ENCODE assay signal across 19 cellular contexts in genomic region chr2:2273421-2273820, GRCh38. TPM values are rescaled to one million over a fixed set of nuclear protein-coding genes. Genes with fewer than 3 reads are reported as not detected.
A peak's percentile ranks its signal among the peaks of the same experiment; 100 is the strongest.
DNase-seq lines count a peak whose midpoint lies in the region; ATAC-seq and TF ChIP-seq lines count a peak whose summit lies in the region.
"Had no signal": no experiment of that assay in that cellular context is flagged by ENCODE, and none has a peak within 500 bp of the region (broad histone marks: within the 10 kb centered on the region; RNA-seq: fewer than 3 reads in every experiment).

No MANE protein-coding gene starts in this region.

- no peak overlapping the region for H3K27ac ChIP-seq in lung (ENCODE audit: low read depth in 1 of 2, low read length in 1 of 2)
- H3K27ac ChIP-seq: GM23248 had no signal

- 0 out of 2 replicates have a peak, but pooled peaks cover 4% of the 10 kb centered on the region for H3K36me3 Mint-ChIP-seq in HFFc6 (ENCODE audit: low read depth)
- H3K36me3 Mint-ChIP-seq in osteocyte (ENCODE audit: unreplicated experiment) = no peaks in the 10 kb centered on the region
- H3K36me3 Mint-ChIP-seq in activated CD4-positive, alpha-beta T cell treated with anti-CD3 and anti-CD28 coated beads, Interleukin-2, amount 10 ng/mL, durations not matched to agents 24 days and 14 days (ENCODE audit: low read depth) = no peaks in the 10 kb centered on the region
- H3K36me3 Mint-ChIP-seq: CD4-positive, alpha-beta memory T cell had no signal

- H3K4me3 Mint-ChIP-seq in HFFc6 = no peak overlapping the region
- no peak overlapping the region for H3K4me3 Mint-ChIP-seq in osteocyte (ENCODE audit: unreplicated experiment)
- H3K4me3 Mint-ChIP-seq in activated CD4-positive, alpha-beta T cell treated with anti-CD3 and anti-CD28 coated beads, Interleukin-2, amount 10 ng/mL, durations not matched to agents 24 days and 14 days = no peak overlapping the region
- H3K4me3 Mint-ChIP-seq: CD4-positive, alpha-beta memory T cell had no signal

- intact Hi-C loops in activated CD4-positive, alpha-beta T cell treated with anti-CD3 and anti-CD28 coated beads, Interleukin-2, amount 10 ng/mL, durations not matched to agents 24 days and 14 days (cut with micrococcal nuclease) = no loop called here

- no peak overlapping the region for H3K4me3 ChIP-seq in lung
- H3K4me3 ChIP-seq: GM23248, HAP-1 had no signal

- ATAC-seq in lung (ENCODE audit: insufficient read depth, low FRiP score) = no peak
- ATAC-seq in GM19463 (IDR thresholded peaks at IDR 0.05; ENCODE audit: unreplicated experiment) = no peak

- H3K27ac Mint-ChIP-seq in HFFc6 (peak overlapping the region; percentile 92; the same call in 1 of the 2 replicates), osteocyte (ENCODE audit: unreplicated experiment) (no peak overlapping the region)
- no peak overlapping the region for H3K27ac Mint-ChIP-seq in activated CD4-positive, alpha-beta T cell treated with anti-CD3 and anti-CD28 coated beads, Interleukin-2, amount 10 ng/mL, durations not matched to agents 24 days and 14 days
- H3K27ac Mint-ChIP-seq: CD4-positive, alpha-beta memory T cell had no signal

- peaks cover 6% of the 10 kb centered on the region for H3K27me3 Mint-ChIP-seq in HFFc6 (ENCODE audit: insufficient read depth)
- no peaks in the 10 kb centered on the region for H3K27me3 Mint-ChIP-seq in osteocyte (ENCODE audit: unreplicated experiment)
- no peaks in the 10 kb centered on the region for H3K27me3 Mint-ChIP-seq in activated CD4-positive, alpha-beta T cell treated with anti-CD3 and anti-CD28 coated beads, Interleukin-2, amount 10 ng/mL, durations not matched to agents 24 days and 14 days

- TF ChIP-seq CTCF in HFFc6 (IDR thresholded peaks at IDR 0.05) (no peak), lung (IDR thresholded peaks at IDR 0.05; ENCODE audit: control extremely low read depth, extremely low read depth) (no peak), osteocyte (IDR thresholded peaks at IDR 0.05) (no peak)

- peaks cover 35% of the 10 kb centered on the region; the same call in 1 of the 2 replicates for H3K9me3 Mint-ChIP-seq in HFFc6
- H3K9me3 Mint-ChIP-seq in osteocyte (ENCODE audit: unreplicated experiment) = no peaks in the 10 kb centered on the region
- H3K9me3 Mint-ChIP-seq in activated CD4-positive, alpha-beta T cell treated with anti-CD3 and anti-CD28 coated beads, Interleukin-2, amount 10 ng/mL, durations not matched to agents 24 days and 14 days = no peaks in the 10 kb centered on the region
- H3K9me3 Mint-ChIP-seq: CD4-positive, alpha-beta memory T cell had no signal

- no peaks in the 10 kb centered on the region for H3K27me3 ChIP-seq in lung (ENCODE audit: control insufficient read depth, insufficient read depth)

- H3K4me1 Mint-ChIP-seq in HFFc6 (ENCODE audit: low read depth) (peaks cover 37% of the 10 kb centered on the region; the same call in 1 of the 2 replicates), osteocyte (ENCODE audit: unreplicated experiment) (peaks cover 14% of the 10 kb centered on the region)
- no peaks in the 10 kb centered on the region for H3K4me1 Mint-ChIP-seq in activated CD4-positive, alpha-beta T cell treated with anti-CD3 and anti-CD28 coated beads, Interleukin-2, amount 10 ng/mL, durations not matched to agents 24 days and 14 days
- H3K4me1 Mint-ChIP-seq: CD4-positive, alpha-beta memory T cell had no signal

- H3K9me3 ChIP-seq in lung (ENCODE audit: control insufficient read depth in 2 of 2, insufficient read depth in 1 of 2, low read length in 1 of 2) = no peaks in the 10 kb centered on the region
- H3K9me3 ChIP-seq: HAP-1 had no signal

- WGBS in lung, 2 donors = 92% methylated on average over 2 of the region's 2 CpGs

- no peak for DNase-seq in HFFc6
- peak; percentile 11 for DNase-seq in lung (ENCODE audit: low spot score)
- DNase-seq in osteocyte (ENCODE audit: extremely low spot score, unreplicated experiment) = peak; percentile 60
- DNase-seq in occipital lobe (lab: John Stamatoyannopoulos, UW) = no peak
- DNase-seq in activated CD4-positive, alpha-beta T cell treated with anti-CD3 and anti-CD28 coated beads, Interleukin-2, amount 10 ng/mL, durations not matched to agents 24 days and 14 days = no peak
- DNase-seq: C1 segment of cervical spinal cord; Calu3; CD4-positive, alpha-beta memory T cell; COR-L47; DMS53; DMS79 treated with DMSO at 0.1 percent for 48 hours; GF-D8; GM23248 had no signal

- H3K36me3 ChIP-seq in lung (ENCODE audit: control insufficient read depth in 2 of 2, insufficient read depth in 2 of 2, low read length in 2 of 2) = no peaks in the 10 kb centered on the region
- H3K36me3 ChIP-seq: HAP-1 had no signal

- no peaks in the 10 kb centered on the region for H3K4me1 ChIP-seq in lung (ENCODE audit: control insufficient read depth in 2 of 2, insufficient read depth in 2 of 2, low read length in 2 of 2)
- H3K4me1 ChIP-seq: HAP-1 had no signal

RNA-seq across cellular contexts. Expression of gene MYT1L, which starts 57.7 kb away (rescaled TPM):
- total RNA-seq in HFFc6 (2021; fragmentation: NEBNext Ultra II Directional; extraction: Animal tissue kit (Norgen Biotek cat#: 25700)) = not detected
- total RNA-seq in lung = 1 to 10 TPM in 1 of 2 donors, not detected in 1; 1.4 TPM
- polyA plus RNA-seq in lung = under 1 TPM in 1 of 2 donors, not detected in 1; 0.06 TPM
- total RNA-seq in osteocyte = not detected in 2 replicates
- total RNA-seq in occipital lobe = 425 TPM
- 0.09 TPM in 1 of 2 replicates, not detected in the other for total RNA-seq in activated CD4-positive, alpha-beta T cell treated with anti-CD3 and anti-CD28 coated beads, Interleukin-2, amount 10 ng/mL, durations not matched to agents 24 days and 14 days
- total RNA-seq: A172; Calu3; CD4-positive, alpha-beta memory T cell; Daoy; G401; GM23248 had no signal
- polyA plus RNA-seq: BJ; CD4-positive, alpha-beta memory T cell; GM23248 had no signal

Comparison
In these comparisons a context has a peak if more than half of its experiments do, and no peak if none do; other contexts are left out.
1. DNase-seq: peak in lung (single experiment) and osteocyte (single experiment); none in HFFc6 (single experiment), occipital lobe (single experiment) and activated CD4-positive, alpha-beta T cell treated with anti-CD3 and anti-CD28 coated beads, Interleukin-2, amount 10 ng/mL, durations not matched to agents 24 days and 14 days (single experiment).
2. RNA of gene MYT1L, which starts 57.7 kb away (total RNA-seq): 425 TPM in occipital lobe (single experiment); 1.4 TPM in lung, 0.09 TPM in activated CD4-positive, alpha-beta T cell treated with anti-CD3 and anti-CD28 coated beads, Interleukin-2, amount 10 ng/mL, durations not matched to agents 24 days and 14 days, not detected in HFFc6 and not detected in osteocyte; every median in the first group is over 100 times any median in the second.